Comparison of ENCODE assay signal across 19 cellular contexts in the genomic region with DNA sequence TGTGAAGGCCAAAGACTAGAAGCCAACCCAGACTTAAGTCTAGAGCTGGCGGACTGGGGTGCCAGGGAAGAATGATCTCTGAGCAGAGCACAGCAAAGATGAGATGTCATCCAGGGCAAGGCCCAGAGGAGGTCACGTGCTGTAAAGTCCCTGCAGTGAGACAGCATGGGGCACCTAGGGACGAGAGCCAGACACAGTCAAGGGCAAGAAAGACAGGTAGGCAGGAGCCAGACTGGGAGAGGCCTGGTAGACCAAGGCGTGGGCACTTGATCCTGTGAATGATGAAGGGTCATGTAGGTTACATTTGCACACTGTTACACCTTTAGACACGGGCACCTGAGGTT.
DNase-seq lines count a peak whose midpoint lies in the region; ATAC-seq, FAIRE-seq and TF ChIP-seq lines count a peak whose summit lies in the region.
"Had no signal": no experiment of that assay in that cellular context is flagged by ENCODE, and none has a peak within 500 bp of the region (broad histone marks: within the 10 kb centered on the region; RNA-seq: fewer than 3 reads in every experiment).

No MANE protein-coding gene starts in this region.

- H3K4me1 Mint-ChIP-seq in activated B cell treated with CpG ODN at 0.5 μM for 24 hours (peaks cover 52% of the 10 kb centered on the region), mesothelial cell of epicardium (no peaks in the 10 kb centered on the region), osteocyte (ENCODE audit: unreplicated experiment) (peaks cover 9% of the 10 kb centered on the region)
- H3K4me1 Mint-ChIP-seq: T-helper 17 cell had no signal

- H3K27me3 Mint-ChIP-seq in activated B cell treated with CpG ODN at 0.5 μM for 24 hours (peaks cover 2% of the 10 kb centered on the region), mesothelial cell of epicardium (ENCODE audit: low read depth) (peaks cover 7% of the 10 kb centered on the region), osteocyte (ENCODE audit: unreplicated experiment) (peaks cover 19% of the 10 kb centered on the region)
- H3K27me3 Mint-ChIP-seq: CD4-positive, alpha-beta T cell had no signal

- CTCF ChIA-PET in activated B cell treated with CpG ODN at 0.5 μM for 24 hours (lab: Charles Lee), result interaction anchor here (1.4 kb wide), 2 partner anchors 30 to 84 kb away, joined by 3 to 5 read pairs; no protein-coding TSS in a partner anchor

- H3K79me2 ChIP-seq in Karpas-422 (ENCODE audit: low read length), result no peaks in the 10 kb centered on the region

- POLR2A ChIA-PET in activated B cell treated with CpG ODN at 0.5 μM for 24 hours (lab: Charles Lee), result interaction anchor here (0.7 to 2.1 kb wide), 8 partner anchors 12 to 101 kb away, joined by 3 to 22 read pairs (median 4); no protein-coding TSS in a partner anchor

- no peak for TF ChIP-seq POLR2A in GM12892 (IDR thresholded peaks at IDR 0.05; ENCODE audit: low read depth, low read length)

- H3K9me3 ChIP-seq in Karpas-422 (ENCODE audit: low read length), result no peaks in the 10 kb centered on the region

- H4K20me1 ChIP-seq in Karpas-422 (ENCODE audit: insufficient read depth, low read depth, low read length), result no peaks in the 10 kb centered on the region

- H3K4me3 ChIP-seq in Karpas-422 (ENCODE audit: low read length), result peak overlapping the region; percentile 22; the same call in 1 of the 2 replicates

- H3K27me3 ChIP-seq in Karpas-422 (ENCODE audit: low read length), result no peaks in the 10 kb centered on the region

- intact Hi-C loops in activated B cell treated with CpG ODN at 0.5 μM for 24 hours (cut with micrococcal nuclease), result loop anchor here (1.0 to 10.0 kb wide), 8 partner anchors 9 to 833 kb away; partner anchors contain the start of gene PPP4R2

- H3K9ac ChIP-seq in Karpas-422 (ENCODE audit: low read length), result peak overlapping the region; percentile 45; the same call in 1 of the 2 replicates

- H3K4me3 Mint-ChIP-seq in activated B cell treated with CpG ODN at 0.5 μM for 24 hours (no peak overlapping the region), mesothelial cell of epicardium (no peak overlapping the region), osteocyte (ENCODE audit: unreplicated experiment) (no peak overlapping the region)
- H3K4me3 Mint-ChIP-seq: CD4-positive, alpha-beta T cell; HFFc6; T-helper 17 cell had no signal

- H3K4me1 ChIP-seq in Karpas-422 (ENCODE audit: low read length), result peaks cover 73% of the 10 kb centered on the region

- no peaks in the 10 kb centered on the region for H3K36me3 ChIP-seq in Karpas-422 (ENCODE audit: insufficient read depth, low read length)

- TF ChIP-seq CTCF in activated B cell treated with CpG ODN at 0.5 μM for 24 hours (IDR thresholded peaks at IDR 0.05) (no peak), mesothelial cell of epicardium (IDR thresholded peaks at IDR 0.05; ENCODE audit: unreplicated experiment) (no peak), osteocyte (IDR thresholded peaks at IDR 0.05) (no peak)

- H3K27ac Mint-ChIP-seq in activated B cell treated with CpG ODN at 0.5 μM for 24 hours (peak overlapping the region; percentile 81), mesothelial cell of epicardium (no peak overlapping the region), osteocyte (ENCODE audit: unreplicated experiment) (no peak overlapping the region)
- H3K27ac Mint-ChIP-seq: CD4-positive, alpha-beta T cell; HFFc6; T-helper 17 cell had no signal

- H3K9me2 ChIP-seq in Karpas-422 (replicated peaks; ENCODE audit: insufficient read depth, low read length), result no peaks in the 10 kb centered on the region

- ATAC-seq in activated B cell treated with CpG ODN at 0.5 μM for 24 hours (ENCODE audit: low read depth) (no peak), HG03196 (IDR thresholded peaks at IDR 0.05; ENCODE audit: unreplicated experiment) (no peak)
- ATAC-seq in stimulated activated naive CD8-positive, alpha-beta T cell treated with anti-CD3 and anti-CD28 coated beads, Interleukin-15, Interleukin-2, amounts not matched to agents 100 U/mL and 50 U/mL, for 24 hours, result peak; percentile 11

- DNase-seq in GM12892 (ENCODE audit: insufficient read length) (peak; percentile 42), Karpas-422 (no peak), activated B cell treated with CpG ODN at 0.5 μM for 24 hours (no peak), mesothelial cell of epicardium (ENCODE audit: low spot score in 2 of 2, unreplicated experiment in 2 of 2) (no peak), osteocyte (ENCODE audit: extremely low spot score, unreplicated experiment) (no peak)
- DNase-seq in stimulated activated naive CD8-positive, alpha-beta T cell treated with anti-CD3 and anti-CD28 coated beads, Interleukin-15, Interleukin-2, amounts not matched to agents 100 U/mL and 50 U/mL, for 24 hours, result no peak
- DNase-seq: ACHN; AML-193; CD4-positive, alpha-beta T cell; DMS53; HFFc6; Kasumi-1; NCI-H1417 treated with DMSO at 0.1 percent for 48 hours; NCI-H1930; NCI-H82; SHP77 treated with DMSO at 0.1 percent for 48 hours; T-helper 17 cell had no signal

- peak overlapping the region; percentile 72 for H3K4me2 ChIP-seq in Karpas-422 (ENCODE audit: low read depth, low read length, poor library complexity, severe bottlenecking)

- H3K9me3 Mint-ChIP-seq in activated B cell treated with CpG ODN at 0.5 μM for 24 hours (no peaks in the 10 kb centered on the region), mesothelial cell of epicardium (peaks cover 4% of the 10 kb centered on the region), osteocyte (ENCODE audit: unreplicated experiment) (peaks cover 4% of the 10 kb centered on the region)
- H3K9me3 Mint-ChIP-seq: CD4-positive, alpha-beta T cell; HFFc6 had no signal

- H2AFZ ChIP-seq in Karpas-422 (ENCODE audit: low read length), result no peak overlapping the region

- no peak for FAIRE-seq in GM12892 (lab: Jason Lieb, UNC)
- FAIRE-seq: H54 had no signal

- H3K27ac ChIP-seq in Karpas-422 (ENCODE audit: low read length), result peak overlapping the region; percentile 89

- H3K36me3 Mint-ChIP-seq in activated B cell treated with CpG ODN at 0.5 μM for 24 hours (ENCODE audit: low read depth) (no peaks in the 10 kb centered on the region), mesothelial cell of epicardium (no peaks in the 10 kb centered on the region), osteocyte (ENCODE audit: unreplicated experiment) (peaks cover 1% of the 10 kb centered on the region)
